Comparison of ENCODE assay signal across 11 cellular contexts in genomic region chr1:234579967-234580366, GRCh38. TPM values are rescaled to one million over a fixed set of nuclear protein-coding genes. Genes with fewer than 3 reads are reported as not detected.
A peak's percentile ranks its signal among the peaks of the same experiment; 100 is the strongest.
DNase-seq lines count a peak whose midpoint lies in the region; ATAC-seq and TF ChIP-seq lines count a peak whose summit lies in the region.
"Had no signal": no experiment of that assay in that cellular context is flagged by ENCODE, and none has a peak within 500 bp of the region (broad histone marks: within the 10 kb centered on the region; RNA-seq: fewer than 3 reads in every experiment).

No MANE protein-coding gene starts in this region.

- H3K27me3 ChIP-seq in CD4-positive, alpha-beta T cell (ENCODE audit: control insufficient read depth, insufficient read depth, low read length), result no peaks in the 10 kb centered on the region
- H3K27me3 ChIP-seq in HCT116 (ENCODE audit: insufficient read depth, low read length), result no peaks in the 10 kb centered on the region
- no peaks in the 10 kb centered on the region for H3K27me3 ChIP-seq in kidney epithelial cell (ENCODE audit: control insufficient read depth, insufficient read depth, low read length)
- H3K27me3 ChIP-seq: colonic mucosa had no signal

- no peak for DNase-seq in CD4-positive, alpha-beta T cell
- DNase-seq in HCT116 (ENCODE audit: low read depth, low spot score), result no peak
- peak; percentile 78 for DNase-seq in SKM-1 treated with dmso at 0.1 percent for 144 hours (lab: John Stamatoyannopoulos, UW; ENCODE audit: unreplicated experiment)
- no peak for DNase-seq in kidney epithelial cell (ENCODE audit: low read depth)
- DNase-seq in iPS-NIHi7 (ENCODE audit: extremely low spot score), result no peak
- DNase-seq in hippocampal formation (lab: John Stamatoyannopoulos, UW), result no peak
- DNase-seq: colonic mucosa; NCI-H2029 treated with DMSO at 0.1 percent for 48 hours; stimulated activated CD4-positive, alpha-beta T cell treated with anti-CD3 and anti-CD28 coated beads, Interleukin-15, amount 100 ng/mL, for 24 hours had no signal

- no peaks in the 10 kb centered on the region for H3K9me3 ChIP-seq in CD4-positive, alpha-beta T cell (ENCODE audit: control insufficient read depth, low read length)
- H3K9me3 ChIP-seq in HCT116 (ENCODE audit: control insufficient read depth in 1 of 2, insufficient read depth in 1 of 2, low read depth in 1 of 2, low read length in 2 of 2), result no peaks in the 10 kb centered on the region
- H3K9me3 ChIP-seq: colonic mucosa had no signal

- TF ChIP-seq CTCF in CD4-positive, alpha-beta T cell (IDR thresholded peaks at IDR 0.05), result peak; percentile 39
- peak; percentile 16 to 55 (median 53); a peak in 4 of 6 replicates for TF ChIP-seq CTCF in HCT116 (IDR thresholded peaks at IDR 0.05 in 2 of 3, conservative IDR thresholded peaks at IDR 0.05 in 1 of 3; ENCODE audit: borderline replicate concordance in 1 of 3, insufficient read depth in 1 of 3, low read depth in 2 of 3, low read length in 2 of 3)
- peak; percentile 25 for TF ChIP-seq CTCF in kidney epithelial cell (IDR thresholded peaks at IDR 0.05; ENCODE audit: insufficient read depth, low read length, poor library complexity, severe bottlenecking)

- intact Hi-C loops in CD4-positive, alpha-beta T cell (cut with DNase I, micrococcal nuclease), result no loop called here
- intact Hi-C loops in HCT116 (cut with micrococcal nuclease), result no loop called here

- peak; percentile 42 for TF ChIP-seq RAD21 in HCT116 (IDR thresholded peaks at IDR 0.05; ENCODE audit: low read depth)

- no peaks in the 10 kb centered on the region for H3K4me1 Mint-ChIP-seq in CD4-positive, alpha-beta T cell (ENCODE audit: low read depth)

- no peak overlapping the region for H3K27ac ChIP-seq in CD4-positive, alpha-beta T cell (ENCODE audit: low read depth, low read length)
- H3K27ac ChIP-seq in HCT116 (ENCODE audit: low read depth, low read length), result no peak overlapping the region
- H3K27ac ChIP-seq: colonic mucosa had no signal

- no peaks in the 10 kb centered on the region for H4K20me1 ChIP-seq in HCT116 (ENCODE audit: insufficient read depth)

- H3K4me3 ChIP-seq in HCT116 (replicated peaks in 1 of 2; ENCODE audit: low read depth in 1 of 2, low read length in 2 of 2) (no peak overlapping the region), kidney epithelial cell (ENCODE audit: low read depth, low read length) (no peak overlapping the region)
- H3K4me3 ChIP-seq: colonic mucosa had no signal

- peak; percentile 64 for ATAC-seq in CD4-positive, alpha-beta T cell (ENCODE audit: poor library complexity)
- ATAC-seq in HCT116 (peak; percentile 80), GM21360 (IDR thresholded peaks at IDR 0.05; ENCODE audit: unreplicated experiment) (no peak), GM21515 (IDR thresholded peaks at IDR 0.05; ENCODE audit: unreplicated experiment) (no peak)

- no peaks in the 10 kb centered on the region for H3K27me3 Mint-ChIP-seq in CD4-positive, alpha-beta T cell

- H3K4me1 ChIP-seq in HCT116 (ENCODE audit: control insufficient read depth in 1 of 2, insufficient read depth in 2 of 2, low read length in 2 of 2), result no peaks in the 10 kb centered on the region
- H3K4me1 ChIP-seq: colonic mucosa had no signal

- no peak overlapping the region for H3K4me3 Mint-ChIP-seq in CD4-positive, alpha-beta T cell

- RAD21 ChIA-PET in HCT116 (lab: Charles Lee; ENCODE audit: low non-redundant PET in 1 of 2, low total read pairs in 2 of 2, uncharacterized antibody in 2 of 2, unreplicated experiment in 2 of 2), result no interaction called here

- H3K36me3 ChIP-seq in HCT116 (ENCODE audit: control insufficient read depth in 1 of 2, insufficient read depth in 2 of 2, low read length in 2 of 2) (no peaks in the 10 kb centered on the region), kidney epithelial cell (ENCODE audit: control insufficient read depth, insufficient read depth, low read length) (no peaks in the 10 kb centered on the region)
- H3K36me3 ChIP-seq: colonic mucosa had no signal

- no peaks in the 10 kb centered on the region for H3K9me3 Mint-ChIP-seq in CD4-positive, alpha-beta T cell

- no peaks in the 10 kb centered on the region for H3K9me2 ChIP-seq in HCT116 (ENCODE audit: insufficient read depth)

- H2AFZ ChIP-seq in HCT116 (ENCODE audit: low read depth, low read length, poor library complexity, severe bottlenecking), result peak overlapping the region; percentile 56

- no TSS peak for BruUV-seq in HCT116 (replicated peaks; lab: Mats Ljungman, UMichigan)

- no peak overlapping the region for H3K27ac Mint-ChIP-seq in CD4-positive, alpha-beta T cell

- POLR2A ChIA-PET in CD4-positive, alpha-beta T cell (lab: Charles Lee), result no interaction called here
- POLR2A ChIA-PET in HCT116 (lab: Charles Lee), result no interaction called here

- no peak overlapping the region for H3K4me2 ChIP-seq in HCT116 (ENCODE audit: low read length)

- no peaks in the 10 kb centered on the region for H3K36me3 Mint-ChIP-seq in CD4-positive, alpha-beta T cell (ENCODE audit: low read depth)

- no peak overlapping the region for H3K9ac ChIP-seq in HCT116 (ENCODE audit: low read length)

- H3K79me2 ChIP-seq in HCT116 (ENCODE audit: insufficient read depth, low read length), result no peaks in the 10 kb centered on the region

- TF ChIP-seq POLR2A in HCT116 (IDR thresholded peaks at IDR 0.05; ENCODE audit: borderline replicate concordance, extremely low read depth, insufficient read depth, insufficient read length), result no peak

- CTCF ChIA-PET in CD4-positive, alpha-beta T cell (lab: Charles Lee), result no interaction called here
- CTCF ChIA-PET in HCT116 (lab: Charles Lee), result no interaction called here

TF ChIP-seq in HCT116, 20 proteins besides CTCF, POLR2A, EP300 and RAD21:
- TF ChIP-seq MAX (IDR thresholded peaks at IDR 0.05) (peak; percentile 66), CBX3 (IDR thresholded peaks at IDR 0.05; ENCODE audit: low read depth) (peak; percentile 55), JUND (IDR thresholded peaks at IDR 0.05) (no peak)

RNA-seq across cellular contexts. Expression of gene IRF2BP2, which starts 30.0 kb away (rescaled TPM):
- total RNA-seq in CD4-positive, alpha-beta T cell, result 100 to 1,000 TPM; 580 to 609 TPM
- total RNA-seq in HCT116 (2021; ENCODE audit: unreplicated experiment) (61.3 TPM), kidney epithelial cell (85.5 and 88.5 TPM in 2 replicates)
- 105 and 134 TPM in 2 replicates for polyA plus RNA-seq in HCT116 (2012)

Comparison
In these comparisons a context has a peak if more than half of its experiments do, and no peak if none do; other contexts are left out.
1. ATAC-seq: peak in CD4-positive, alpha-beta T cell (single experiment) and HCT116 (single experiment); none in GM21360 (single experiment) and GM21515 (single experiment).
2. Peak in every context shown above with its lines, with median percentiles within 50 percentile points of each other: CTCF ChIP-seq.